29 cellular contexts compared by ENCODE assay signal in the genomic region with DNA sequence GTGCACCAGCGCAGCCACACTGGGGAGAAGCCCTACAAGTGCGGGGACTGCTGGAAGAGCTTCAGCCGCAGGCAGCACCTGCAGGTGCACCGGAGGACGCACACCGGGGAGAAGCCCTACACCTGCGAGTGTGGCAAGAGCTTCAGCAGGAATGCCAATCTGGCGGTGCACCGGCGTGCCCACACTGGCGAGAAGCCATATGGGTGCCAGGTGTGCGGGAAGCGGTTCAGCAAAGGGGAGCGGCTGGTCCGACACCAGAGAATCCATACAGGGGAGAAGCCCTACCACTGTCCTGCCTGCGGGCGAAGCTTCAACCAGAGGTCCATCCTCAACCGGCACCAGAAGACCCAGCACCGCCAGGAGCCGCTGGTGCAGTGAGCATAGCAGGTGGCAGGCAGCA. TPM values are rescaled to one million over a fixed set of nuclear protein-coding genes. Genes with fewer than 3 reads are reported as not detected.
DNase-seq lines count a peak whose midpoint lies in the region; ATAC-seq, FAIRE-seq and TF ChIP-seq lines count a peak whose summit lies in the region.
"Had no signal": no experiment of that assay in that cellular context is flagged by ENCODE, and none has a peak within 500 bp of the region (broad histone marks: within the 10 kb centered on the region; RNA-seq: fewer than 3 reads in every experiment).

No MANE protein-coding gene starts in this region.

- H2AK5ac ChIP-seq in H1 (ENCODE audit: low read depth, low read length) = no peak overlapping the region

- no peaks in the 10 kb centered on the region for H3K23me2 ChIP-seq in H1 (ENCODE audit: low read depth, low read length)

- no peak for ATAC-seq in HG02885 (IDR thresholded peaks at IDR 0.05; ENCODE audit: poor library complexity, unreplicated experiment)
- ATAC-seq: CD8-positive, alpha-beta T cell; GM12878; HCT116; Panc1 had no signal

- TF ChIP-seq CTCF in RWPE1 (conservative IDR thresholded peaks at IDR 0.05; ENCODE audit: low read depth) (no peak), H1 (IDR thresholded peaks at IDR 0.05; ENCODE audit: control extremely low read depth in 1 of 3, insufficient read depth in 1 of 3, low read depth in 1 of 3, low read length in 3 of 3) (no peak), nephron progenitor cell (IDR thresholded peaks at IDR 0.05) (no peak)

- no peak overlapping the region for H3K18ac ChIP-seq in H1 (ENCODE audit: extremely low read depth, low read length)

- no peak overlapping the region for H2AFZ ChIP-seq in H1 (ENCODE audit: low read length)

- DNase-seq in activated naive CD8-positive, alpha-beta T cell treated with anti-CD3 and anti-CD28 coated beads for 36 hours = no peak
- DNase-seq in RWPE1 (ENCODE audit: low spot score) (no peak), H1 (ENCODE audit: low read depth in 1 of 2, low spot score in 2 of 2) (no peak), nephron progenitor cell (no peak), SHP77 (lab: John Stamatoyannopoulos, UW) (no peak)
- DNase-seq: C1 segment of cervical spinal cord; Caco-2; CD8-positive, alpha-beta T cell; DMS79; EL; GDM1; GOT3; KBM-7; MV-4-11; NCI-H1105; NCI-H1436 treated with DMSO at 0.1 percent for 48 hours; NCI-H187 treated with DMSO at 0.1 percent for 48 hours; NCI-H446; NCI-H524 treated with DMSO at 0.1 percent for 48 hours; NCI-H774; SIG-M5 had no signal

- POLR2A ChIA-PET in RWPE1 (lab: Yijun Ruan, JAX; ENCODE audit: low non-redundant PET) = no interaction called here
- POLR2A ChIA-PET in H1 (lab: Charles Lee; ENCODE audit: partially characterized antibody) = interaction anchor here (0.7 to 3.8 kb wide), 5 partner anchors 8 to 66 kb away, joined by 3 to 15 read pairs (median 3); partner anchors contain the start of gene ZSCAN25

- H3K9me3 ChIP-seq in H1 (ENCODE audit: insufficient read depth in 2 of 2, low read depth in 1 of 2, low read length in 1 of 2) = no peaks in the 10 kb centered on the region
- H3K9me3 ChIP-seq: Caco-2 had no signal

- CTCF ChIA-PET in RWPE1 (lab: Yijun Ruan, JAX) (no interaction called here), H1 (lab: Charles Lee; ENCODE audit: partially characterized antibody) (interaction anchor here (0.9 to 2.7 kb wide), 4 partner anchors 9 to 289 kb away, joined by 3 to 13 read pairs (median 4); partner anchors contain the start of gene ZSCAN25)

- H4K91ac ChIP-seq in H1 (replicated peaks; ENCODE audit: insufficient read length, low read length) = no peak overlapping the region

- no peak for FAIRE-seq in H1 (lab: Jason Lieb, UNC)
- FAIRE-seq: GM12878 had no signal

- peaks cover 63% of the 10 kb centered on the region for H3K4me1 Mint-ChIP-seq in activated naive CD8-positive, alpha-beta T cell (ENCODE audit: low read depth)
- H3K4me1 Mint-ChIP-seq in activated naive CD8-positive, alpha-beta T cell treated with anti-CD3 and anti-CD28 coated beads for 36 hours = peaks cover 70% of the 10 kb centered on the region
- no peaks in the 10 kb centered on the region for H3K4me1 Mint-ChIP-seq in nephron progenitor cell

- H3K27ac ChIP-seq in RWPE1 = peak overlapping the region; percentile 28
- H3K27ac ChIP-seq in H1 (ENCODE audit: low read depth, low read length) = no peak overlapping the region
- H3K27ac ChIP-seq: HL-60, SK-N-MC had no signal

- H3K9me3 Mint-ChIP-seq in activated naive CD8-positive, alpha-beta T cell (ENCODE audit: low read depth) = no peaks in the 10 kb centered on the region
- no peaks in the 10 kb centered on the region for H3K9me3 Mint-ChIP-seq in activated naive CD8-positive, alpha-beta T cell treated with anti-CD3 and anti-CD28 coated beads for 36 hours
- no peaks in the 10 kb centered on the region for H3K9me3 Mint-ChIP-seq in nephron progenitor cell
- H3K9me3 Mint-ChIP-seq: CD8-positive, alpha-beta T cell had no signal

- no peak overlapping the region for H3K4me3 Mint-ChIP-seq in activated naive CD8-positive, alpha-beta T cell
- no peak overlapping the region for H3K4me3 Mint-ChIP-seq in activated naive CD8-positive, alpha-beta T cell treated with anti-CD3 and anti-CD28 coated beads for 36 hours
- no peak overlapping the region for H3K4me3 Mint-ChIP-seq in nephron progenitor cell
- H3K4me3 Mint-ChIP-seq: CD8-positive, alpha-beta T cell had no signal

- H2BK12ac ChIP-seq in H1 (ENCODE audit: low read depth, low read length) = no peak overlapping the region

- H3K27ac Mint-ChIP-seq in activated naive CD8-positive, alpha-beta T cell = peak overlapping the region; percentile 28
- no peak overlapping the region for H3K27ac Mint-ChIP-seq in activated naive CD8-positive, alpha-beta T cell treated with anti-CD3 and anti-CD28 coated beads for 36 hours
- H3K27ac Mint-ChIP-seq in nephron progenitor cell = no peak overlapping the region

- H3K4me1 ChIP-seq in H1 (replicated peaks in 1 of 4; ENCODE audit: control insufficient read depth in 3 of 4, insufficient read depth in 4 of 4, low read length in 3 of 4) = peaks cover 10 to 26% (median 18%) of the 10 kb centered on the region in 4 experiments
- H3K4me1 ChIP-seq: Caco-2 had no signal

- WGBS in H1 (ENCODE audit: extremely low coverage in 1 of 2, insufficient coverage in 1 of 2, insufficient read length in 1 of 2, insufficient replicate concordance in 2 of 2, low coverage in 1 of 2, low lambda C conversion rate in 2 of 2, missing lambda C conversion rate in 1 of 2), 2 experiments = 88% methylated on average over 19 of the region's 20 CpGs; no CpG with 5 or more reads in 1 of the 2 experiments

- TF ChIP-seq EP300 in H1 (IDR thresholded peaks at IDR 0.05; ENCODE audit: borderline replicate concordance in 1 of 2, low read depth in 2 of 2, low read length in 2 of 2) = no peak

- 0 out of 2 replicates have a peak overlapping the region, but pooled peaks have one; percentile 34 for H2BK15ac ChIP-seq in H1 (ENCODE audit: low read length)

- H3K36me3 ChIP-seq in H1 (ENCODE audit: control insufficient read depth in 2 of 4, insufficient read depth in 4 of 4, low read length in 3 of 4) = peaks cover 19 to 62% (median 33%) of the 10 kb centered on the region in 4 experiments

- H3K56ac ChIP-seq in H1 (replicated peaks; ENCODE audit: insufficient read length, low read depth, low read length) = no peak overlapping the region

- H4K5ac ChIP-seq in H1 (ENCODE audit: insufficient read length, low read depth, low read length) = no peak overlapping the region

- H3K27me3 ChIP-seq in H1 (replicated peaks in 1 of 4; ENCODE audit: control insufficient read depth in 3 of 4, extremely low read depth in 1 of 4, insufficient read depth in 3 of 4, low read length in 3 of 4) = no peaks in the 10 kb centered on the region

- no peak overlapping the region; the same call in 1 of the 2 replicates for H4K8ac ChIP-seq in H1 (ENCODE audit: extremely low read depth, insufficient read depth, low read length)

- no peak overlapping the region for H2BK120ac ChIP-seq in H1 (replicated peaks; ENCODE audit: low read depth, low read length)

- no peak overlapping the region for H3K9ac ChIP-seq in H1 (replicated peaks in 1 of 4; ENCODE audit: extremely low read depth in 1 of 4, low read depth in 3 of 4, low read length in 3 of 4)

- H3K14ac ChIP-seq in H1 (ENCODE audit: insufficient read length) = no peak overlapping the region

- no peak overlapping the region for H3K4me2 ChIP-seq in H1 (ENCODE audit: insufficient read depth in 1 of 2, low read depth in 2 of 2, low read length in 2 of 2)

- H3K4me3 ChIP-seq in H1 (ENCODE audit: extremely low read depth in 1 of 4, insufficient read depth in 2 of 4, low read depth in 3 of 4, low read length in 4 of 4) = no peak overlapping the region
- H3K4me3 ChIP-seq: GM12878, SK-N-MC had no signal

- no peaks in the 10 kb centered on the region for H3K27me3 Mint-ChIP-seq in activated naive CD8-positive, alpha-beta T cell
- no peaks in the 10 kb centered on the region for H3K27me3 Mint-ChIP-seq in activated naive CD8-positive, alpha-beta T cell treated with anti-CD3 and anti-CD28 coated beads for 36 hours
- H3K27me3 Mint-ChIP-seq in nephron progenitor cell (ENCODE audit: low read depth, poor library complexity) = no peaks in the 10 kb centered on the region

- TF ChIP-seq RAD21 in H1 (IDR thresholded peaks at IDR 0.05 in 1 of 2, conservative IDR thresholded peaks at IDR 0.05 in 1 of 2; ENCODE audit: low read depth in 2 of 2, low read length in 2 of 2) = no peak

- no peak overlapping the region for H3K23ac ChIP-seq in H1 (ENCODE audit: insufficient read length)

- H2BK20ac ChIP-seq in H1 (ENCODE audit: low read length) = no peak overlapping the region

- peaks cover 3% of the 10 kb centered on the region in 2 experiments for H4K20me1 ChIP-seq in H1 (replicated peaks in 1 of 2; ENCODE audit: control insufficient read depth in 1 of 2, insufficient read depth in 2 of 2, low read length in 2 of 2)

- peaks cover 6% of the 10 kb centered on the region for H3K79me1 ChIP-seq in H1 (ENCODE audit: low read depth, low read length)

- H3K79me2 ChIP-seq in H1 (ENCODE audit: control insufficient read depth in 1 of 2, insufficient read depth in 2 of 2, low read length in 2 of 2) = 0 out of 4 replicates have a peak, but pooled peaks cover 0 to 4% of the 10 kb centered on the region in 2 experiments

- TF ChIP-seq POLR2A in H1 (IDR thresholded peaks at IDR 0.05; ENCODE audit: control extremely low read depth in 1 of 2, low read depth in 2 of 2, low read length in 2 of 2) = no peak

- peaks cover 27% of the 10 kb centered on the region for H3K36me3 Mint-ChIP-seq in activated naive CD8-positive, alpha-beta T cell
- H3K36me3 Mint-ChIP-seq in activated naive CD8-positive, alpha-beta T cell treated with anti-CD3 and anti-CD28 coated beads for 36 hours = peaks cover 54% of the 10 kb centered on the region
- H3K36me3 Mint-ChIP-seq in nephron progenitor cell (ENCODE audit: low read depth) = peaks cover 64% of the 10 kb centered on the region

- H3K4ac ChIP-seq in H1 (replicated peaks; ENCODE audit: insufficient read length, low read depth, low read length) = no peak overlapping the region

- 0 out of 2 replicates have a peak overlapping the region, but pooled peaks have one; percentile 5 for H2BK5ac ChIP-seq in H1 (ENCODE audit: low read depth, low read length)

RNA-seq across cellular contexts. Expression of gene ZSCAN25, which starts 12.9 kb away (rescaled TPM):
- 10 to 100 TPM; 29.7 to 30.1 TPM for total RNA-seq in activated naive CD8-positive, alpha-beta T cell treated with anti-CD3 and anti-CD28 coated beads for 36 hours
- total RNA-seq in H1 (2021; fragmentation: NEBNext Ultra II Directional; extraction: Animal tissue kit (Norgen Biotek cat#: 25700)) = 16.5 and 18.6 TPM in 2 replicates
- 10.1 and 12.1 TPM in 2 replicates for polyA plus RNA-seq in H1 (2011; rRNA removed)
- 13.1 TPM for polyA plus RNA-seq in H1 (2011; cell fraction: cytosol; rRNA removed)
- polyA plus RNA-seq in H1 (2011; cell fraction: nucleus; rRNA removed) = 19.5 TPM
- 8.7 to 10.8 TPM (median 9.4 TPM) in 4 replicates for polyA plus RNA-seq in H1 (2012, experiment 1 of 2)
- 6.7 TPM for polyA plus RNA-seq in H1 (2012, experiment 2 of 2)
- 5.7 TPM for polyA plus RNA-seq in H1 (2013, experiment 1 of 2)
- polyA plus RNA-seq in H1 (2013, experiment 2 of 2) = 5.6 TPM
- polyA minus RNA-seq in H1 (2011; rRNA and poly(A)+ RNA removed) = 21.8 and 23.8 TPM in 2 replicates
- 9.4 TPM for polyA minus RNA-seq in H1 (2011; cell fraction: cytosol; rRNA and poly(A)+ RNA removed)
- 28.4 TPM for polyA minus RNA-seq in H1 (2011; cell fraction: nucleus; rRNA and poly(A)+ RNA removed)

RNA-seq across cellular contexts. Expression of gene TMEM225B, which starts 31.6 kb away (rescaled TPM):
- under 1 TPM; 0.42 to 0.70 TPM for total RNA-seq in activated naive CD8-positive, alpha-beta T cell treated with anti-CD3 and anti-CD28 coated beads for 36 hours
- total RNA-seq in H1 (2021; fragmentation: NEBNext Ultra II Directional; extraction: Animal tissue kit (Norgen Biotek cat#: 25700)) = not detected in 2 replicates
- 0.63 and 0.68 TPM in 2 replicates for polyA plus RNA-seq in H1 (2011; rRNA removed)
- polyA plus RNA-seq in H1 (2011; cell fraction: cytosol; rRNA removed) = 0.50 TPM
- 1.7 TPM for polyA plus RNA-seq in H1 (2011; cell fraction: nucleus; rRNA removed)
- 0.25 to 0.68 TPM (median 0.36 TPM) in 4 replicates for polyA plus RNA-seq in H1 (2012, experiment 1 of 2)
- polyA plus RNA-seq in H1 (2012, experiment 2 of 2) = 0.41 TPM
- polyA plus RNA-seq in H1 (2013, experiment 1 of 2) = 0.08 TPM
- polyA plus RNA-seq in H1 (2013, experiment 2 of 2) = 0.33 TPM
- not detected in 2 replicates for polyA minus RNA-seq in H1 (2011; rRNA and poly(A)+ RNA removed)
- polyA minus RNA-seq in H1 (2011; cell fraction: cytosol; rRNA and poly(A)+ RNA removed) = not detected
- 1.00 TPM for polyA minus RNA-seq in H1 (2011; cell fraction: nucleus; rRNA and poly(A)+ RNA removed)
- total RNA-seq: LHCN-M2 had no signal

RNA-seq across cellular contexts. Expression of gene CYP3A5, which starts 50.2 kb away (rescaled TPM):
- not detected for total RNA-seq in activated naive CD8-positive, alpha-beta T cell treated with anti-CD3 and anti-CD28 coated beads for 36 hours
- not detected in 2 replicates for total RNA-seq in H1 (2021; fragmentation: NEBNext Ultra II Directional; extraction: Animal tissue kit (Norgen Biotek cat#: 25700))
- 0.06 TPM in 1 of 2 replicates, not detected in the other for polyA plus RNA-seq in H1 (2011; rRNA removed)
- 0.04 TPM for polyA plus RNA-seq in H1 (2011; cell fraction: cytosol; rRNA removed)
- polyA plus RNA-seq in H1 (2011; cell fraction: nucleus; rRNA removed) = 0.16 TPM
- 0.28 to 0.90 TPM (median 0.47 TPM) in 4 replicates for polyA plus RNA-seq in H1 (2012, experiment 1 of 2)
- not detected for polyA plus RNA-seq in H1 (2012, experiment 2 of 2)
- polyA plus RNA-seq in H1 (2013, experiment 1 of 2) = 0.06 TPM
- polyA plus RNA-seq in H1 (2013, experiment 2 of 2) = 0.06 TPM
- polyA minus RNA-seq in H1 (2011; rRNA and poly(A)+ RNA removed) = 0.22 TPM in 1 of 2 replicates, not detected in the other
- polyA minus RNA-seq in H1 (2011; cell fraction: cytosol; rRNA and poly(A)+ RNA removed) = not detected
- 0.60 TPM for polyA minus RNA-seq in H1 (2011; cell fraction: nucleus; rRNA and poly(A)+ RNA removed)
- total RNA-seq: CD8-positive, alpha-beta T cell; LHCN-M2 had no signal
